ENCODE assay signal across 8 cellular contexts in the genomic region with DNA sequence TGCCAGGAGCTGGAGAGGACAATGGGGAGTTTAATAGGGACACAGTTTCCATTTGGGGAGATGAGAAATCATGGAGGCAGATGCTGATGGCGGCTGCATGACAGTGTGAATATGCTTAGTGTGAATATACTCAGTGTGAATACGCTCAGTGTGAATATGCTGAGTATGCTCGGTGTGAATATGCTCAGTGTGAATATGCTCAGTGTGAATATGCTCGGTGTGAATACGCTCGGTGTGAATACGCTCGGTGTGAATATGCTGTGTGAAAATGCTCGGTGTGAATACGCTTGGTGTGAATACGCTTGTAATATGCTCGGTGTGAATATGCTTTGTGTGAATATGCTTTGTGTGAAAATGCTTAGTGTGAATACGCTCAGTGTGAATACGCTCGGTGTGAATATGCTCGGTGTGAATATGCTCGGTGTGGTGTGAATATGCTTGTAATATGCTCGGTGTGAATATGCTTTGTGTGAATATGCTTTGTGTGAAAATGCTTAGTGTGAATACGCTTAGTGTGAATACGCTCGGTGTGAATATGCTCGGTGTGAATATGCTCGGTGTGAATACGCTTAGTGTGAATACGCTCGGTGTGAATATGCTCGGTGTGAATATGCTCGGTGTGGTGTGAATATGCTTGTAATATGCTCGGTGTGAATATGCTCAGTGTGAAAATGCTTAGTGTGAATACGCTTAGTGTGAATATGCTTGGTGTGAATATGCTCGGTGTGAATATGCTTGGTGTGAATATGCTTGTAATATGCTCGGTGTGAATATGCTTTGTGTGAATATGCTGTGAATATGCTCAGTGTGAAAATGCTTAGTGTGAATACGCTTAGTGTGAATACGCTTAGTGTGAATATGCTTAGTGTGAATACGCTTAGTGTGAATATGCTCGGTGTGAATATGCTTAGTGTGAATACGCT. TPM values are rescaled to one million over a fixed set of nuclear protein-coding genes. Genes with fewer than 3 reads are reported as not detected.
A peak's percentile ranks its signal among the peaks of the same experiment; 100 is the strongest.
DNase-seq lines count a peak whose midpoint lies in the region; ATAC-seq, FAIRE-seq and TF ChIP-seq lines count a peak whose summit lies in the region.
"Not testable (repeated sequence)": the region's sequence is repeated elsewhere in the genome, so short reads cannot be mapped to it uniquely, and the experiment has no call there.
"Had no signal": no experiment of that assay in that cellular context is flagged by ENCODE, and none has a peak within 500 bp of the region (broad histone marks: within the 10 kb centered on the region; RNA-seq: fewer than 3 reads in every experiment).

No MANE protein-coding gene starts in this region.

- intact Hi-C loops in GM12878 (cut with micrococcal nuclease; ENCODE audit: unreplicated experiment): loop anchor here (10.0 kb wide), 1 partner anchor 157 kb away; no protein-coding TSS in a partner anchor
- intact Hi-C loops in natural killer cell (cut with micrococcal nuclease): not testable (repeated sequence)

- TF ChIP-seq RAD21 in GM12878 (IDR thresholded peaks at IDR 0.05; ENCODE audit: insufficient read depth, low read depth, low read length): not testable (repeated sequence)

- not testable (repeated sequence) for H3K9ac ChIP-seq in GM12878 (ENCODE audit: control insufficient read depth, insufficient read depth, low read length)

- H3K27ac Mint-ChIP-seq in activated CD8-positive, alpha-beta memory T cell treated with anti-CD3 and anti-CD28 coated beads, Interleukin-2, amount 10 ng/mL, durations not matched to agents 7 days and 5 days: peak overlapping the region; percentile 73
- H3K27ac Mint-ChIP-seq in natural killer cell: peak overlapping the region; percentile 67 to 78
- peak overlapping the region; percentile 82 for H3K27ac Mint-ChIP-seq in type B pancreatic cell

- H3K27me3 ChIP-seq in GM12878 (replicated peaks in 1 of 2; ENCODE audit: control insufficient read depth in 2 of 2, insufficient read depth in 2 of 2, low read length in 1 of 2): not testable (repeated sequence)

- H3K27me3 Mint-ChIP-seq in activated CD8-positive, alpha-beta memory T cell treated with anti-CD3 and anti-CD28 coated beads, Interleukin-2, amount 10 ng/mL, durations not matched to agents 7 days and 5 days; natural killer cell (ENCODE audit: low read depth in 2 of 2); type B pancreatic cell: not testable (repeated sequence)

- in situ Hi-C loops in GM12878 (cut with MboI): not testable (repeated sequence)

- H4K20me1 ChIP-seq in GM12878 (ENCODE audit: control insufficient read depth, insufficient read depth): not testable (repeated sequence)

- TF ChIP-seq EP300 in GM12878 (IDR thresholded peaks at IDR 0.05; ENCODE audit: borderline replicate concordance in 1 of 2, control insufficient read depth in 1 of 2, low read depth in 2 of 2, low read length in 2 of 2): not testable (repeated sequence)

- not testable (repeated sequence) for H3K79me2 ChIP-seq in GM12878 (ENCODE audit: control insufficient read depth, insufficient read depth, low read length)

- not testable (repeated sequence) for TF ChIP-seq CTCF in HEK293 (tag by site-specific recombination; IDR thresholded peaks at IDR 0.05); GM12878 (IDR thresholded peaks at IDR 0.05 in 2 of 3, conservative IDR thresholded peaks at IDR 0.05 in 1 of 3; ENCODE audit: control insufficient read depth in 2 of 3, extremely low read depth in 1 of 3, insufficient read depth in 1 of 3, low read depth in 3 of 3, low read length in 3 of 3); natural killer cell (IDR thresholded peaks at IDR 0.05); type B pancreatic cell (conservative IDR thresholded peaks at IDR 0.05)

- H3K4me3 Mint-ChIP-seq in activated CD8-positive, alpha-beta memory T cell treated with anti-CD3 and anti-CD28 coated beads, Interleukin-2, amount 10 ng/mL, durations not matched to agents 7 days and 5 days: peak overlapping the region; percentile 11
- peak overlapping the region; percentile 21 for H3K4me3 Mint-ChIP-seq in natural killer cell
- peak overlapping the region; percentile 73 for H3K4me3 Mint-ChIP-seq in type B pancreatic cell

- peaks cover 23% of the 10 kb centered on the region for H3K36me3 Mint-ChIP-seq in activated CD8-positive, alpha-beta memory T cell treated with anti-CD3 and anti-CD28 coated beads, Interleukin-2, amount 10 ng/mL, durations not matched to agents 7 days and 5 days
- H3K36me3 Mint-ChIP-seq in natural killer cell (peaks cover 14% of the 10 kb centered on the region), type B pancreatic cell (peaks cover 19% of the 10 kb centered on the region)

- CTCF ChIA-PET in HEK293 (lab: Yijun Ruan, JAX): interaction anchor here (0.7 kb wide), 1 partner anchor 627 kb away, joined by 4 read pairs; no protein-coding TSS in a partner anchor
- CTCF ChIA-PET in activated CD8-positive, alpha-beta memory T cell treated with anti-CD3 and anti-CD28 coated beads, Interleukin-2, amount 10 ng/mL, durations not matched to agents 7 days and 5 days (lab: Charles Lee); GM12878 (lab: Yijun Ruan, JAX): not testable (repeated sequence)

- not testable (repeated sequence) for DNase-seq in activated CD8-positive, alpha-beta memory T cell treated with anti-CD3 and anti-CD28 coated beads, Interleukin-2, amount 10 ng/mL, durations not matched to agents 7 days and 5 days; GM12878 (ENCODE audit: low read depth, low spot score); natural killer cell; type B pancreatic cell (ENCODE audit: extremely low spot score, unreplicated experiment)
- peak; percentile 12 for DNase-seq in fibroblast of peridontal ligament (ENCODE audit: extremely low read depth)

- TF ChIP-seq POLR2A in GM12878 (IDR thresholded peaks at IDR 0.05; ENCODE audit: low read depth, low read length): not testable (repeated sequence)

- H3K36me3 ChIP-seq in HEK293 (ENCODE audit: control insufficient read depth in 2 of 2, insufficient read depth in 1 of 2, low read length in 2 of 2); GM12878 (ENCODE audit: control insufficient read depth in 2 of 2, insufficient read depth in 2 of 2, low read length in 1 of 2): not testable (repeated sequence)

- SMC1A ChIA-PET in GM12878 (lab: Charles Lee; ENCODE audit: uncharacterized antibody, unreplicated experiment): not testable (repeated sequence)

- RAD21 ChIA-PET in GM12878 (lab: Charles Lee; ENCODE audit: unreplicated experiment): interaction anchor here (0.6 kb wide), 1 partner anchor 35 kb away, joined by 3 read pairs; no protein-coding TSS in a partner anchor

- WGBS in GM12878 (ENCODE audit: insufficient coverage, insufficient replicate concordance, low lambda C conversion rate, missing lambda C conversion rate): 88% methylated on average over 22 of the region's 37 CpGs

- H3K27ac ChIP-seq in HEK293 (ENCODE audit: extremely low read depth, low read depth, low read length); GM12878 (ENCODE audit: control insufficient read depth, insufficient read depth): not testable (repeated sequence)

- peaks cover 21% of the 10 kb centered on the region for H3K9me3 Mint-ChIP-seq in activated CD8-positive, alpha-beta memory T cell treated with anti-CD3 and anti-CD28 coated beads, Interleukin-2, amount 10 ng/mL, durations not matched to agents 7 days and 5 days (ENCODE audit: low read depth)
- peaks cover 11 to 15% of the 10 kb centered on the region in 2 donors for H3K9me3 Mint-ChIP-seq in natural killer cell
- H3K9me3 Mint-ChIP-seq in type B pancreatic cell: not testable (repeated sequence)

- ATAC-seq in activated CD8-positive, alpha-beta memory T cell treated with anti-CD3 and anti-CD28 coated beads, Interleukin-2, amount 10 ng/mL, durations not matched to agents 7 days and 5 days; GM12878; natural killer cell: not testable (repeated sequence)

- H3K4me3 ChIP-seq in HEK293 (ENCODE audit: low read depth, low read length); GM12878: not testable (repeated sequence)

- POLR2A ChIA-PET in HEK293 (lab: Yijun Ruan, JAX): not testable (repeated sequence)
- POLR2A ChIA-PET in GM12878 (lab: Charles Lee): interaction anchor here (0.6 kb wide), 2 partner anchors 178 to 1950 kb away, joined by 3 to 5 read pairs; no protein-coding TSS in a partner anchor

- H2AFZ ChIP-seq in GM12878 (ENCODE audit: control insufficient read depth, low read depth, low read length): not testable (repeated sequence)

- BruUV-seq in GM12878 (replicated peaks; lab: Mats Ljungman, UMichigan): not testable (repeated sequence)

- peaks cover 17% of the 10 kb centered on the region for H3K4me1 Mint-ChIP-seq in activated CD8-positive, alpha-beta memory T cell treated with anti-CD3 and anti-CD28 coated beads, Interleukin-2, amount 10 ng/mL, durations not matched to agents 7 days and 5 days
- H3K4me1 Mint-ChIP-seq in natural killer cell: peaks cover 4 to 30% of the 10 kb centered on the region in 2 donors
- H3K4me1 Mint-ChIP-seq in type B pancreatic cell (ENCODE audit: unreplicated experiment): not testable (repeated sequence)

- not testable (repeated sequence) for H3K4me1 ChIP-seq in HEK293 (ENCODE audit: control insufficient read depth, insufficient read depth, low read length); GM12878 (ENCODE audit: control insufficient read depth, insufficient read depth, low read length)

- FAIRE-seq in GM12878 (lab: Jason Lieb, UNC): not testable (repeated sequence)

- not testable (repeated sequence) for H3K4me2 ChIP-seq in GM12878 (ENCODE audit: control insufficient read depth, insufficient read depth)

- H3K9me3 ChIP-seq in HEK293 (ENCODE audit: control insufficient read depth, insufficient read depth, low read depth, low read length); GM12878 (replicated peaks; ENCODE audit: control insufficient read depth, insufficient read depth, low read length): not testable (repeated sequence)

RNA-seq across cellular contexts. Expression of a gene that starts 8.7 kb away (rescaled TPM):
- 1 to 10 TPM; 1.1 to 3.6 TPM for total RNA-seq in activated CD8-positive, alpha-beta memory T cell treated with anti-CD3 and anti-CD28 coated beads, Interleukin-2, amount 10 ng/mL, durations not matched to agents 7 days and 5 days
- total RNA-seq in GM12878 (2013; cell fraction: nucleolus; rRNA removed): 0.59 TPM in 1 of 2 replicates, not detected in the other
- not detected in 2 replicates for total RNA-seq in GM12878 (2014; rRNA removed)
- not detected in 2 replicates for total RNA-seq in GM12878 (2014; rRNA removed; fragmentation: Illumina TruSeq; extraction: Trizol)
- total RNA-seq in GM12878 (2021): 0.27 and 0.49 TPM in 2 replicates
- polyA plus RNA-seq in GM12878 (2011; ENCODE audit: low read depth): not detected
- 0.15 TPM in 1 of 2 replicates, not detected in the other for polyA plus RNA-seq in GM12878 (2011; rRNA removed)
- 0.07 and 0.12 TPM in 2 replicates for polyA plus RNA-seq in GM12878 (2011; cell fraction: cytosol; rRNA removed)
- polyA plus RNA-seq in GM12878 (2011; cell fraction: nucleus; rRNA removed): 0.27 and 0.34 TPM in 2 replicates
- polyA plus RNA-seq in GM12878 (2012): 0.18 and 0.32 TPM in 2 replicates
- polyA plus RNA-seq in GM12878 (2014; fragmentation: Illumina TruSeq; extraction: Trizol): not detected in 2 replicates
- polyA plus RNA-seq in GM12878 (2014; fragmentation: Nextera tagmentation; extraction: Ambion mirVana): not detected
- not detected in 2 replicates for polyA plus RNA-seq in GM12878 (2014; rRNA removed)
- under 1 TPM in 1 of 2 experiments, not detected in 1; 0.16 TPM for polyA plus RNA-seq in GM12878 (2016; fragmentation: Nextera tagmentation; extraction: Ambion mirVana)
- polyA minus RNA-seq in GM12878 (2011; rRNA and poly(A)+ RNA removed): not detected in 2 replicates
- not detected in 2 replicates for polyA minus RNA-seq in GM12878 (2011; cell fraction: cytosol; rRNA and poly(A)+ RNA removed)
- polyA minus RNA-seq in GM12878 (2011; cell fraction: nucleus; rRNA and poly(A)+ RNA removed): not detected in 2 replicates
- total RNA-seq in natural killer cell: 1 to 10 TPM in 2 of 3 donors, under 1 TPM in 1; 0.79 to 3.2 (median 2.2) TPM
- total RNA-seq in type B pancreatic cell (ENCODE audit: low replicate concordance): 3.7 and 14.2 TPM in 2 replicates
- total RNA-seq: frontal cortex, skeletal muscle tissue had no signal

RNA-seq across cellular contexts. Expression of a gene that starts 52.3 kb away (rescaled TPM):
- under 1 TPM; 0.44 to 0.87 TPM for total RNA-seq in activated CD8-positive, alpha-beta memory T cell treated with anti-CD3 and anti-CD28 coated beads, Interleukin-2, amount 10 ng/mL, durations not matched to agents 7 days and 5 days
- total RNA-seq in GM12878 (2013; cell fraction: nucleolus; rRNA removed): 0.59 TPM in 1 of 2 replicates, not detected in the other
- total RNA-seq in GM12878 (2014; rRNA removed) (not detected in 2 replicates), GM12878 (2014; rRNA removed; fragmentation: Illumina TruSeq; extraction: Trizol) (not detected in 2 replicates), GM12878 (2021) (0.19 and 0.21 TPM in 2 replicates), natural killer cell (10 to 100 TPM in 1 of 3 donors, 1 to 10 TPM in 2; 2.6 to 27.9 (median 6.3) TPM), type B pancreatic cell (ENCODE audit: low replicate concordance) (108 and 140 TPM in 2 replicates)
- polyA plus RNA-seq in GM12878 (2011; ENCODE audit: low read depth): not detected
- polyA plus RNA-seq in GM12878 (2011; rRNA removed) (0.05 TPM in 1 of 2 replicates, not detected in the other), GM12878 (2014; fragmentation: Illumina TruSeq; extraction: Trizol) (not detected in 2 replicates), GM12878 (2014; fragmentation: Nextera tagmentation; extraction: Ambion mirVana) (not detected), GM12878 (2014; rRNA removed) (not detected in 2 replicates), GM12878 (2016; fragmentation: Nextera tagmentation; extraction: Ambion mirVana) (under 1 TPM in 1 of 2 experiments, not detected in 1; 0.14 TPM)
- 0.08 and 0.09 TPM in 2 replicates for polyA plus RNA-seq in GM12878 (2011; cell fraction: cytosol; rRNA removed)
- 0.09 and 0.19 TPM in 2 replicates for polyA plus RNA-seq in GM12878 (2011; cell fraction: nucleus; rRNA removed)
- 0.35 and 0.37 TPM in 2 replicates for polyA plus RNA-seq in GM12878 (2012)
- polyA minus RNA-seq in GM12878 (2011; rRNA and poly(A)+ RNA removed): not detected in 2 replicates
- 1.5 TPM in 1 of 2 replicates, not detected in the other for polyA minus RNA-seq in GM12878 (2011; cell fraction: cytosol; rRNA and poly(A)+ RNA removed)
- polyA minus RNA-seq in GM12878 (2011; cell fraction: nucleus; rRNA and poly(A)+ RNA removed): 0.29 and 0.48 TPM in 2 replicates

RNA-seq across cellular contexts. Expression of a gene that starts 54.2 kb away (rescaled TPM):
- total RNA-seq in activated CD8-positive, alpha-beta memory T cell treated with anti-CD3 and anti-CD28 coated beads, Interleukin-2, amount 10 ng/mL, durations not matched to agents 7 days and 5 days: 100 to 1,000 TPM; 347 to 389 TPM
- 427 and 452 TPM in 2 replicates for total RNA-seq in GM12878 (2013; cell fraction: nucleolus; rRNA removed)
- total RNA-seq in GM12878 (2014; rRNA removed) (103 and 107 TPM in 2 replicates), GM12878 (2014; rRNA removed; fragmentation: Illumina TruSeq; extraction: Trizol) (100 and 101 TPM in 2 replicates), GM12878 (2021) (128 and 130 TPM in 2 replicates), natural killer cell (100 to 1,000 TPM; 219 to 244 (median 237) TPM), type B pancreatic cell (ENCODE audit: low replicate concordance) (137 and 172 TPM in 2 replicates)
- 48.1 TPM for polyA plus RNA-seq in GM12878 (2011; ENCODE audit: low read depth)
- polyA plus RNA-seq in GM12878 (2011; rRNA removed) (100 and 159 TPM in 2 replicates), GM12878 (2014; fragmentation: Illumina TruSeq; extraction: Trizol) (127 and 140 TPM in 2 replicates), GM12878 (2014; fragmentation: Nextera tagmentation; extraction: Ambion mirVana) (10 to 100 TPM; 24.8 to 44.0 TPM), GM12878 (2014; rRNA removed) (121 TPM in 2 replicates), GM12878 (2016; fragmentation: Nextera tagmentation; extraction: Ambion mirVana) (100 to 1,000 TPM; 181 to 198 TPM)
- polyA plus RNA-seq in GM12878 (2011; cell fraction: cytosol; rRNA removed): 64.8 and 80.3 TPM in 2 replicates
- polyA plus RNA-seq in GM12878 (2011; cell fraction: nucleus; rRNA removed): 141 and 157 TPM in 2 replicates
- 71.3 and 83.1 TPM in 2 replicates for polyA plus RNA-seq in GM12878 (2012)
- 62.6 and 97.0 TPM in 2 replicates for polyA minus RNA-seq in GM12878 (2011; rRNA and poly(A)+ RNA removed)
- 28.8 and 30.2 TPM in 2 replicates for polyA minus RNA-seq in GM12878 (2011; cell fraction: cytosol; rRNA and poly(A)+ RNA removed)
- 52.5 and 71.7 TPM in 2 replicates for polyA minus RNA-seq in GM12878 (2011; cell fraction: nucleus; rRNA and poly(A)+ RNA removed)

Comparison
In these comparisons a context has a peak if more than half of its experiments do, and no peak if none do; other contexts are left out.
1. H3K4me3 Mint-ChIP-seq: peak in every context shown above with its lines; median percentile 73 in type B pancreatic cell; 21 in natural killer cell; 11 in activated CD8-positive, alpha-beta memory T cell treated with anti-CD3 and anti-CD28 coated beads, Interleukin-2, amount 10 ng/mL, durations not matched to agents 7 days and 5 days.